Comparison of ENCODE assay signal across 8 cellular contexts in genomic region chr6:56954389-56955170, GRCh38. TPM values are rescaled to one million over a fixed set of nuclear protein-coding genes. Genes with fewer than 3 reads are reported as not detected.
DNase-seq lines count a peak whose midpoint lies in the region; ATAC-seq, FAIRE-seq and TF ChIP-seq lines count a peak whose summit lies in the region.

BEND6 (plus strand) TSS chr6:56955107; CDS start chr6:56981811, 26,704 bp downstream.

- RAD21 ChIA-PET in GM12878 (lab: Charles Lee; ENCODE audit: unreplicated experiment) = interaction anchor here (0.7 to 3.5 kb wide), 8 partner anchors 46 to 412 kb away, joined by 3 to 26 read pairs (median 4); partner anchors contain the start of gene PRIM2

- H3K27me3 ChIP-seq in GM12878 (replicated peaks in 1 of 2; ENCODE audit: control insufficient read depth in 2 of 2, insufficient read depth in 2 of 2, low read length in 1 of 2) (no peaks in the 10 kb centered on the region), iPS-15b (ENCODE audit: control insufficient read depth, insufficient read depth, low read length) (peaks cover 28% of the 10 kb centered on the region)

- WGBS in GM12878 (ENCODE audit: insufficient coverage, insufficient replicate concordance, low lambda C conversion rate, missing lambda C conversion rate) = 0% methylated on average over 68 of the region's 111 CpGs

- peak within 1 kb of the TSS; percentile 97 for H3K4me3 ChIP-seq in GM12878
- peak within 1 kb of the TSS; percentile 96 for H3K4me3 ChIP-seq in iPS-15b (ENCODE audit: low read depth, low read length)

- no peaks in the 10 kb centered on the region for H3K36me3 ChIP-seq in GM12878 (ENCODE audit: control insufficient read depth in 2 of 2, insufficient read depth in 2 of 2, low read length in 1 of 2)
- no peaks in the 10 kb centered on the region for H3K36me3 ChIP-seq in iPS-15b (ENCODE audit: control insufficient read depth, insufficient read depth, low read length)

- TF ChIP-seq CTCF in GM12878 (IDR thresholded peaks at IDR 0.05 in 2 of 3, conservative IDR thresholded peaks at IDR 0.05 in 1 of 3; ENCODE audit: control insufficient read depth in 2 of 3, extremely low read depth in 1 of 3, insufficient read depth in 1 of 3, low read depth in 3 of 3, low read length in 3 of 3) = no peak

- peak within 1 kb of the TSS; percentile 91 for H3K27ac ChIP-seq in GM12878 (ENCODE audit: control insufficient read depth, insufficient read depth)

- no TSS peak for BruUV-seq in GM12878 (replicated peaks; lab: Mats Ljungman, UMichigan)

- DNase-seq in EL (peak; percentile 88), RPMI8226 (peak; percentile 75), GM12878 (ENCODE audit: low read depth, low spot score) (no peak), sciatic nerve (ENCODE audit: low spot score) (peak; percentile 65)
- DNase-seq in effector CD4-positive, alpha-beta T cell = no peak

- peak; percentile 82 for TF ChIP-seq POLR2A in GM12878 (IDR thresholded peaks at IDR 0.05; ENCODE audit: low read depth, low read length)

- peaks cover 17% of the 10 kb centered on the region for H3K4me1 ChIP-seq in GM12878 (ENCODE audit: control insufficient read depth, insufficient read depth, low read length)
- peaks cover 7% of the 10 kb centered on the region for H3K4me1 ChIP-seq in iPS-15b (ENCODE audit: control insufficient read depth, insufficient read depth, low read length)

- H3K79me2 ChIP-seq in GM12878 (ENCODE audit: control insufficient read depth, insufficient read depth, low read length) = peaks cover 16% of the 10 kb centered on the region

- no peaks in the 10 kb centered on the region for H4K20me1 ChIP-seq in GM12878 (ENCODE audit: control insufficient read depth, insufficient read depth)

- H3K9ac ChIP-seq in GM12878 (ENCODE audit: control insufficient read depth, insufficient read depth, low read length) = peak within 1 kb of the TSS; percentile 82
- peak within 1 kb of the TSS; percentile 83 for H3K9ac ChIP-seq in iPS-15b (ENCODE audit: low read depth, low read length)

- SMC1A ChIA-PET in GM12878 (lab: Charles Lee; ENCODE audit: uncharacterized antibody, unreplicated experiment) = interaction anchor here (0.8 to 1.7 kb wide), 7 partner anchors 41 to 363 kb away, joined by 3 to 12 read pairs (median 4); partner anchors contain the start of genes BAG2 and PRIM2

- CTCF ChIA-PET in GM12878 (lab: Yijun Ruan, JAX) = interaction anchor here (0.6 to 15.6 kb wide), 24 partner anchors 14 to 362 kb away, joined by 3 to 200 read pairs (median 4); partner anchors contain the start of genes PRIM2, RAB23 and ZNF451

- POLR2A ChIA-PET in GM12878 (lab: Charles Lee) = interaction anchor here (0.6 to 1.4 kb wide), 4 partner anchors 50 to 413 kb away, joined by 3 to 4 read pairs (median 4); no protein-coding TSS in a partner anchor

- H3K4me2 ChIP-seq in GM12878 (ENCODE audit: control insufficient read depth, insufficient read depth) = peak within 1 kb of the TSS; percentile 100

- H3K9me3 ChIP-seq in GM12878 (replicated peaks; ENCODE audit: control insufficient read depth, insufficient read depth, low read length) (no peaks in the 10 kb centered on the region), iPS-15b (ENCODE audit: control insufficient read depth, insufficient read depth, low read length) (no peaks in the 10 kb centered on the region)

- peak within 1 kb of the TSS; percentile 94 for H2AFZ ChIP-seq in GM12878 (ENCODE audit: control insufficient read depth, low read depth, low read length)

- in situ Hi-C loops in GM12878 (cut with MboI) = no loop called here

- FAIRE-seq in GM12878 (lab: Jason Lieb, UNC) = no peak

- intact Hi-C loops in GM12878 (cut with micrococcal nuclease; ENCODE audit: unreplicated experiment) = loop anchor here (1.0 to 10.0 kb wide), 6 partner anchors 50 to 362 kb away; partner anchors contain the start of genes BAG2, KIAA1586 and PRIM2
- intact Hi-C loops in sciatic nerve (cut with DNase I) = no loop called here

- peak; percentile 54 for ATAC-seq in GM19455 (IDR thresholded peaks at IDR 0.05; ENCODE audit: unreplicated experiment)
- peak; percentile 33 for ATAC-seq in HG03460 (IDR thresholded peaks at IDR 0.05; ENCODE audit: unreplicated experiment)
- ATAC-seq in GM12878 = peak; percentile 49
- ATAC-seq in sciatic nerve = peak; percentile 73

- TF ChIP-seq RAD21 in GM12878 (IDR thresholded peaks at IDR 0.05; ENCODE audit: insufficient read depth, low read depth, low read length) = no peak

- no peak for TF ChIP-seq EP300 in GM12878 (IDR thresholded peaks at IDR 0.05; ENCODE audit: borderline replicate concordance in 1 of 2, control insufficient read depth in 1 of 2, low read depth in 2 of 2, low read length in 2 of 2)

TF ChIP-seq in GM12878, 131 proteins besides CTCF, POLR2A, EP300 and RAD21 (continues in another document):
- TF ChIP-seq FOXK2 (IDR thresholded peaks at IDR 0.05) (no peak), SP1 (IDR thresholded peaks at IDR 0.05; ENCODE audit: low read depth, low read length) (no peak), SIN3A (IDR thresholded peaks at IDR 0.05; ENCODE audit: low read depth, low read length) (0 out of 2 replicates have a peak, but pooled peaks have one; percentile 32), JUND (IDR thresholded peaks at IDR 0.05; ENCODE audit: low read depth, low read length) (no peak), IKZF2 (IDR thresholded peaks at IDR 0.05) (no peak), SREBF2 (IDR thresholded peaks at IDR 0.05; ENCODE audit: low read length) (no peak), BACH1 (IDR thresholded peaks at IDR 0.05; ENCODE audit: borderline replicate concordance) (peak; percentile 97), MTA2 (IDR thresholded peaks at IDR 0.05; ENCODE audit: low read depth) (no peak), SMAD5 (IDR thresholded peaks at IDR 0.05; ENCODE audit: low read depth) (no peak), IKZF1 (conservative IDR thresholded peaks at IDR 0.05) (peak; percentile 26), ZSCAN29 (IDR thresholded peaks at IDR 0.05) (no peak), TCF7 (IDR thresholded peaks at IDR 0.05; ENCODE audit: borderline replicate concordance) (no peak), YY1 (IDR thresholded peaks at IDR 0.05; ENCODE audit: low read depth, low read length) (peak; percentile 79), TCF12 (IDR thresholded peaks at IDR 0.05; ENCODE audit: low read depth, low read length) (no peak), HCFC1 (IDR thresholded peaks at IDR 0.05; ENCODE audit: low read length) (no peak), IRF5 (IDR thresholded peaks at IDR 0.05; ENCODE audit: borderline replicate concordance) (no peak), CEBPB (IDR thresholded peaks at IDR 0.05; ENCODE audit: borderline replicate concordance in 1 of 2, low read depth in 2 of 2, low read length in 2 of 2) (no peak)

RNA-seq across cellular contexts. Expression of gene BEND6, which starts in this region (rescaled TPM):
- total RNA-seq in GM12878 (2013; cell fraction: nucleolus; rRNA removed) = 0.49 TPM in 1 of 2 replicates, not detected in the other
- total RNA-seq in GM12878 (2014; rRNA removed) = 1.3 and 1.5 TPM in 2 replicates
- 1.9 and 2.0 TPM in 2 replicates for total RNA-seq in GM12878 (2014; rRNA removed; fragmentation: Illumina TruSeq; extraction: Trizol)
- total RNA-seq in GM12878 (2021) = 1.5 and 2.5 TPM in 2 replicates
- 0.17 TPM for polyA plus RNA-seq in GM12878 (2011; ENCODE audit: low read depth)
- polyA plus RNA-seq in GM12878 (2011; rRNA removed) = 0.87 and 1.3 TPM in 2 replicates
- 0.33 TPM in 2 replicates for polyA plus RNA-seq in GM12878 (2011; cell fraction: cytosol; rRNA removed)
- 0.39 and 0.55 TPM in 2 replicates for polyA plus RNA-seq in GM12878 (2011; cell fraction: nucleus; rRNA removed)
- 0.70 and 0.81 TPM in 2 replicates for polyA plus RNA-seq in GM12878 (2012)
- polyA plus RNA-seq in GM12878 (2014; fragmentation: Illumina TruSeq; extraction: Trizol) = 2.0 and 2.8 TPM in 2 replicates
- polyA plus RNA-seq in GM12878 (2014; fragmentation: Nextera tagmentation; extraction: Ambion mirVana) = under 1 TPM; 0.79 to 0.82 TPM
- polyA plus RNA-seq in GM12878 (2014; rRNA removed) = 1.1 and 1.2 TPM in 2 replicates
- polyA plus RNA-seq in GM12878 (2016; fragmentation: Nextera tagmentation; extraction: Ambion mirVana) = 1 to 10 TPM; 2.6 to 2.8 TPM
- polyA minus RNA-seq in GM12878 (2011; rRNA and poly(A)+ RNA removed) = 0.21 and 0.29 TPM in 2 replicates
- polyA minus RNA-seq in GM12878 (2011; cell fraction: cytosol; rRNA and poly(A)+ RNA removed) = 0.31 TPM in 1 of 2 replicates, not detected in the other
- polyA minus RNA-seq in GM12878 (2011; cell fraction: nucleus; rRNA and poly(A)+ RNA removed) = 0.24 and 0.48 TPM in 2 replicates
- 4.4 TPM for total RNA-seq in sciatic nerve

Comparison
In these comparisons a context has a peak if more than half of its experiments do, and no peak if none do; other contexts are left out.
1. DNase-seq: peak in EL (single experiment), RPMI8226 (single experiment) and sciatic nerve (single experiment); none in GM12878 (single experiment) and effector CD4-positive, alpha-beta T cell (single experiment).
2. Peak in every context shown above with its lines, with median percentiles within 50 percentile points of each other: ATAC-seq.